Comparison of ENCODE assay signal across 26 cellular contexts in the genomic region with DNA sequence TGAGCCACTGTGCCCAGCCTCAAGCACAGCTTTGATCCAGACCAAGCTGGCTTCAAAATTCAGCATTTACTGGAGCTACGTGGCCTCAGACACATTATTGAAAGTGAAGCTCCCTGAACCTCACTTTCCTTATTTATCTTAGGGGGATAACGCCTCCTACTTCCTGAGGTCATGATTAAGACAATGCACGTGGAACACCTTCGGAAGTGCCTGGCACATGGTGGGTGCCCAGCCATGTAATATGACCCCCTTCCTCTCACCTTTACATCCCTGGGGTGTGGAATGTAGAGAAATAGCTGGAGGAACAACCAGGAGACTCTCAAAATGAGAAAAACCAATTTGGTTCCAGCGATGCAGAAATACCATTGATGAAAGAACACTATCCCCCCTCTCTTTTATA. TPM values are rescaled to one million over a fixed set of nuclear protein-coding genes. Genes with fewer than 3 reads are reported as not detected.
"Had no signal": no experiment of that assay in that cellular context is flagged by ENCODE, and none has a peak within 500 bp of the region (broad histone marks: within the 10 kb centered on the region; RNA-seq: fewer than 3 reads in every experiment).

No MANE protein-coding gene starts in this region.

- H3K9me3 ChIP-seq: MG63, SJSA1, SK-N-SH had no signal

- H3K36me3 ChIP-seq: MG63, SJSA1 had no signal

- H3K4me3 ChIP-seq: MG63, SJSA1 had no signal

- FAIRE-seq: RCC 7860 had no signal

- H3K27me3 ChIP-seq: MG63 had no signal

- H3K27ac ChIP-seq: SJSA1 had no signal

- DNase-seq: Karpas-422, KG1, MG63, NCI-H1092, NCI-H1105 treated with DMSO at 0.1 percent for 48 hours, NCI-H1417 treated with DMSO at 0.1 percent for 48 hours, NCI-H146, NCI-H187, NCI-H2029, NCI-H2081 treated with DMSO at 0.1 percent for 48 hours, NCI-H2171, NCI-H226, NCI-H446, NCI-H510A, NCI-H524 treated with DMSO at 0.1 percent for 48 hours, NCI-H69, NCI-H774, Right ventricle myocardium superior, RPMI8226, SIG-M5, SK-N-SH, SW 1271, T-cell had no signal

- H3K4me1 ChIP-seq: SJSA1 had no signal

RNA-seq across cellular contexts. Expression of a gene that starts 1.6 kb away (rescaled TPM):
- total RNA-seq: HT-29, Right ventricle myocardium superior, SJSA1 had no signal
- polyA plus RNA-seq: SK-N-SH had no signal

RNA-seq across cellular contexts. Expression of a gene that starts 6.4 kb away (rescaled TPM):
- total RNA-seq: Right ventricle myocardium superior, SJSA1, T-cell had no signal
- polyA plus RNA-seq: SK-N-SH had no signal

RNA-seq across cellular contexts. Expression of a gene that starts 17.9 kb away (rescaled TPM):
- total RNA-seq: HT-29, Right ventricle myocardium superior, SJSA1, T-cell had no signal
- polyA plus RNA-seq: SK-N-SH had no signal

RNA-seq across cellular contexts. Expression of a gene that starts 22.3 kb away (rescaled TPM):
- total RNA-seq: HT-29, Right ventricle myocardium superior, SJSA1, T-cell had no signal
- polyA plus RNA-seq: SK-N-SH had no signal
